ENCODE assay signal across 25 cellular contexts in the genomic region with DNA sequence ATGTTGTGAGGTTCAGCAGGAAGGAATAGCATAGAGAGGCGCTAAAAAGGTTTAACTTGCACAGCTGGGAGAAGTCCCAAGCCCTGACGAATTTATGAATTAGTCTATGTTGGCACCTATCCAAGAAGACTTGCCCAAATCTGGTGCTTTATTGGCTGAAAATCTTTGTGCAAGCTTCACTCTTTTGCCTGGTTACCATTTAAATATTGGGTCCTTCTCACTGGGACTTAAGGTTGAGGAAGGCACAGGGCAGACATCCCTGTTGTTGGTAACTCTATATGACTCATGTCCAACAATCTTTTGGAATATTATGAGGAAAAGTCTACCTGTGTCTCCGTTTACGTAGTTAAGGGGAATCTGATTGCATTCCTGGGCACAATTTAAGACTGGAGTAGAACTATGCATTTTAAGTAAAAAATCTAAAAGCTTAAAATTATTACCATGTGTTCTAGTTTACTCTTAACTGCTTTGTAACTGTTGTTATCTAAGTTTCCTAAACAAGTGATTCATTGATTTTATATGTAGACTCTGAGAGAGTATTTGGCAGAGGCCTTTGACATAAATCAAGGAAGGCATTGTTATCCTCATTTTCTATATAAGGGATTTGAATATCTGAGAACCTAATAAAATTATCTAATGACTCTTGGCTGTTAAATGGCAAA.
DNase-seq lines count a peak whose midpoint lies in the region; ATAC-seq, FAIRE-seq and TF ChIP-seq lines count a peak whose summit lies in the region.
"Had no signal": no experiment of that assay in that cellular context is flagged by ENCODE, and none has a peak within 500 bp of the region (broad histone marks: within the 10 kb centered on the region; RNA-seq: fewer than 3 reads in every experiment).

No MANE protein-coding gene starts in this region.

- no peak overlapping the region for H3K4me3 ChIP-seq in AG10803 (ENCODE audit: low read length)
- H3K4me3 ChIP-seq in IMR-90 (ENCODE audit: insufficient read depth, low read depth, low read length): no peak overlapping the region
- no peak overlapping the region for H3K4me3 ChIP-seq in astrocyte (ENCODE audit: insufficient read depth, low read depth, low read length)
- no peak overlapping the region for H3K4me3 ChIP-seq in spleen
- H3K4me3 ChIP-seq: A549, ascending aorta, colonic mucosa, PC-9, SJCRH30 had no signal

- no peaks in the 10 kb centered on the region for H4K20me1 ChIP-seq in IMR-90 (ENCODE audit: insufficient read depth, low read length)
- no peaks in the 10 kb centered on the region for H4K20me1 ChIP-seq in astrocyte (ENCODE audit: insufficient read depth, low read length)

- POLR2A ChIA-PET in IMR-90 (lab: Charles Lee; ENCODE audit: unreplicated experiment): no interaction called here

- H3K9me3 Mint-ChIP-seq in astrocyte (ENCODE audit: unreplicated experiment): peaks cover 8% of the 10 kb centered on the region

- WGBS in IMR-90 (ENCODE audit: extremely low coverage in 2 of 2, insufficient read length in 1 of 2), 2 experiments: 62% methylated on average over 2 of the region's 4 CpGs; no CpG with 5 or more reads in 1 of the 2 experiments
- WGBS in spleen, 5 donors: 81 to 85% (median 83%) methylated on average over 4 of the region's 4 CpGs

- H3K27me3 ChIP-seq in IMR-90 (ENCODE audit: control insufficient read depth, insufficient read depth, low read length): no peaks in the 10 kb centered on the region
- no peaks in the 10 kb centered on the region for H3K27me3 ChIP-seq in astrocyte (ENCODE audit: insufficient read depth, low read length)
- H3K27me3 ChIP-seq in foreskin keratinocyte: no peaks in the 10 kb centered on the region
- no peaks in the 10 kb centered on the region for H3K27me3 ChIP-seq in spleen (replicated peaks in 1 of 7)
- H3K27me3 ChIP-seq: ascending aorta, colonic mucosa, SJCRH30 had no signal

- H2BK120ac ChIP-seq in IMR-90 (ENCODE audit: low read depth, low read length): peak overlapping the region; percentile 51

- no peaks in the 10 kb centered on the region for H3K27me3 Mint-ChIP-seq in astrocyte (ENCODE audit: low read depth, unreplicated experiment)
- H3K27me3 Mint-ChIP-seq: activated B cell treated with CpG ODN at 0.5 μM for 24 hours; CD4-positive, CD25-positive, alpha-beta regulatory T cell had no signal

- no peak for FAIRE-seq in astrocyte (lab: Jason Lieb, UNC)
- FAIRE-seq: A549, endometrium, urothelium cell line had no signal

- CTCF ChIA-PET in IMR-90 (lab: Yijun Ruan, JAX): no interaction called here

- peak overlapping the region in 1 of 2 experiments; percentile 36; a peak in 1 of 4 replicates for H4K8ac ChIP-seq in IMR-90 (ENCODE audit: low read depth in 2 of 2, low read length in 2 of 2)

- peaks cover 12% of the 10 kb centered on the region for H3K36me3 Mint-ChIP-seq in astrocyte (ENCODE audit: low read depth, unreplicated experiment)
- H3K36me3 Mint-ChIP-seq: CD4-positive, CD25-positive, alpha-beta regulatory T cell had no signal

- H3K14ac ChIP-seq in IMR-90 (replicated peaks; ENCODE audit: low read depth, low read length): peak overlapping the region; percentile 16; the same call in 1 of the 2 replicates

- peak overlapping the region; percentile 42; the same call in 1 of the 2 replicates for H3K4ac ChIP-seq in IMR-90 (ENCODE audit: low read depth, low read length)

- H3K9me1 ChIP-seq in IMR-90 (ENCODE audit: insufficient read depth, low read length): peaks cover 7% of the 10 kb centered on the region; the same call in 1 of the 2 replicates

- no peak overlapping the region for H3K18ac ChIP-seq in IMR-90 (ENCODE audit: low read depth, low read length)

- peak overlapping the region; percentile 41; the same call in 2 of the 3 replicates for H2BK15ac ChIP-seq in IMR-90 (ENCODE audit: low read depth, low read length)

- H4K5ac ChIP-seq in IMR-90 (ENCODE audit: low read depth, low read length): no peak overlapping the region

- H3K4me3 Mint-ChIP-seq in astrocyte (ENCODE audit: unreplicated experiment): no peak overlapping the region
- H3K4me3 Mint-ChIP-seq: activated B cell treated with CpG ODN at 0.5 μM for 24 hours; activated naive CD4-positive, alpha-beta T cell treated with anti-CD3 and anti-CD28 coated beads for 36 hours; activated T-cell treated with anti-CD3 and anti-CD28 coated beads, Interleukin-2, amount 50 U/mL, for 4 hours; CD4-positive, CD25-positive, alpha-beta regulatory T cell; T-helper 2 cell treated with Interferon-gamma antibody and Interleukin-4, amounts not matched to agents 5 μg/mL and 100 μg/mL, for 36 hours had no signal

- H3K4me2 ChIP-seq in IMR-90 (ENCODE audit: low read depth, low read length) (no peak overlapping the region), astrocyte (ENCODE audit: low read length) (no peak overlapping the region)
- H3K4me2 ChIP-seq: A549, PC-9 had no signal

- H3K27ac Mint-ChIP-seq in astrocyte (ENCODE audit: unreplicated experiment): no peak overlapping the region
- H3K27ac Mint-ChIP-seq: activated B cell treated with CpG ODN at 0.5 μM for 24 hours; activated naive CD4-positive, alpha-beta T cell treated with anti-CD3 and anti-CD28 coated beads for 36 hours; CD4-positive, CD25-positive, alpha-beta regulatory T cell; T-helper 2 cell treated with Interferon-gamma antibody and Interleukin-4, amounts not matched to agents 5 μg/mL and 100 μg/mL, for 36 hours had no signal

- intact Hi-C loops in IMR-90 (cut with micrococcal nuclease): loop anchor here (5.0 kb wide), 1 partner anchor 50 kb away; no protein-coding TSS in a partner anchor
- intact Hi-C loops in spleen (cut with DNase I; ENCODE audit: low total_unique reads): no loop called here

- in situ Hi-C loops in IMR-90 (cut with MboI; ENCODE audit: low sequenced_read_pairs): no loop called here

- TF ChIP-seq RAD21 in IMR-90 (IDR thresholded peaks at IDR 0.05; ENCODE audit: low read length): no peak

- H2AK5ac ChIP-seq in IMR-90 (ENCODE audit: low read depth, low read length): peak overlapping the region; percentile 55; the same call in 1 of the 2 replicates

- H2AK9ac ChIP-seq in IMR-90 (replicated peaks; ENCODE audit: low read depth, low read length, poor library complexity): no peak overlapping the region

- H4K91ac ChIP-seq in IMR-90 (ENCODE audit: insufficient read depth, low read depth, low read length): peak overlapping the region; percentile 11; the same call in 1 of the 2 replicates

- H3K27ac ChIP-seq in IMR-90 (ENCODE audit: insufficient read depth, low read length): no peak overlapping the region
- H3K27ac ChIP-seq in astrocyte (ENCODE audit: low read depth, low read length): no peak overlapping the region
- no peak overlapping the region for H3K27ac ChIP-seq in foreskin keratinocyte
- H3K27ac ChIP-seq in spleen: no peak overlapping the region
- H3K27ac ChIP-seq: A549, ascending aorta, colonic mucosa, PC-9, SJCRH30 had no signal

- ATAC-seq in IMR-90 (ENCODE audit: low read depth) (peak; percentile 31), foreskin keratinocyte (peak; percentile 65)
- ATAC-seq: A549; activated T-cell treated with anti-CD3 and anti-CD28 coated beads, Interleukin-2, amount 50 U/mL, for 4 hours; left ventricle myocardium superior had no signal

- no peak overlapping the region; the same call in 1 of the 2 replicates for H3K23ac ChIP-seq in IMR-90 (ENCODE audit: low read depth, low read length)

- H3K9ac ChIP-seq in IMR-90 (ENCODE audit: low read depth, low read length) (no peak overlapping the region), astrocyte (ENCODE audit: low read length) (no peak overlapping the region)

- TF ChIP-seq CTCF in AG10803 (conservative IDR thresholded peaks at IDR 0.05; ENCODE audit: low read length) (no peak), IMR-90 (conservative IDR thresholded peaks at IDR 0.05; ENCODE audit: low read depth, low read length) (no peak), astrocyte (IDR thresholded peaks at IDR 0.05; ENCODE audit: insufficient read depth, low read depth, low read length) (no peak), foreskin keratinocyte (conservative IDR thresholded peaks at IDR 0.05) (no peak), spleen (IDR thresholded peaks at IDR 0.05 in 8 of 11, conservative IDR thresholded peaks at IDR 0.05 in 3 of 11) (no peak)

- H2BK20ac ChIP-seq in IMR-90 (ENCODE audit: low read depth, low read length): 0 out of 2 replicates have a peak overlapping the region, but pooled peaks have one; percentile 16

- H2AFZ ChIP-seq in IMR-90 (replicated peaks; ENCODE audit: low read length, poor library complexity): no peak overlapping the region
- H2AFZ ChIP-seq in astrocyte (ENCODE audit: low read depth, low read length): no peak overlapping the region
- H2AFZ ChIP-seq: PC-9 had no signal

- H3K9me3 ChIP-seq in IMR-90 (ENCODE audit: control insufficient read depth, insufficient read depth, low read length) (peaks cover 3% of the 10 kb centered on the region; the same call in 1 of the 2 replicates), astrocyte (ENCODE audit: insufficient read depth, low read depth, low read length) (no peaks in the 10 kb centered on the region), spleen (peaks cover under 1 to 16% (median 14%) of the 10 kb centered on the region in 8 donors)
- H3K9me3 ChIP-seq: colonic mucosa had no signal

- no peak overlapping the region for H2BK5ac ChIP-seq in IMR-90 (ENCODE audit: low read depth, low read length, poor library complexity, severe bottlenecking)

- H3K79me2 ChIP-seq in astrocyte (ENCODE audit: insufficient read depth, low read length): no peaks in the 10 kb centered on the region

- no peaks in the 10 kb centered on the region for H3K79me1 ChIP-seq in IMR-90 (ENCODE audit: low read depth in 1 of 2, low read length in 2 of 2)

- H3K36me3 ChIP-seq in IMR-90 (ENCODE audit: control insufficient read depth, insufficient read depth, low read length) (no peaks in the 10 kb centered on the region), astrocyte (ENCODE audit: insufficient read depth, low read length) (no peaks in the 10 kb centered on the region), spleen (no peaks in the 10 kb centered on the region)
- H3K36me3 ChIP-seq: ascending aorta, colonic mucosa, SJCRH30 had no signal

- TF ChIP-seq POLR2A in IMR-90 (IDR thresholded peaks at IDR 0.05; ENCODE audit: low read depth, low read length) (no peak), spleen (IDR thresholded peaks at IDR 0.05) (no peak)

- BruUV-seq in IMR-90 (replicated peaks; lab: Mats Ljungman, UMichigan): no TSS peak

- H3K56ac ChIP-seq in IMR-90 (ENCODE audit: extremely low read depth, insufficient read depth, low read length): no peak overlapping the region

- dilution Hi-C loops in IMR-90 (cut with HindIII; ENCODE audit: low sequenced_read_pairs, unreplicated experiment): no loop called here

- DNase-seq in AG10803 (ENCODE audit: low read depth) (peak; percentile 40), IMR-90 (peak; percentile 43), astrocyte (ENCODE audit: low read depth) (peak; percentile 41), foreskin keratinocyte (peak; percentile 20 to 41), islet precursor cell (no peak), NCI-H2196 treated with DMSO at 0.1 percent for 48 hours (lab: John Stamatoyannopoulos, UW; ENCODE audit: unreplicated experiment) (no peak), spleen (no peak), Ammon's horn (ENCODE audit: low spot score) (no peak)
- DNase-seq: activated B cell treated with CpG ODN at 0.5 μM for 24 hours; activated naive CD4-positive, alpha-beta T cell treated with anti-CD3 and anti-CD28 coated beads for 36 hours; activated T-cell treated with anti-CD3 and anti-CD28 coated beads, Interleukin-2, amount 50 U/mL, for 4 hours; CD4-positive, CD25-positive, alpha-beta regulatory T cell; colonic mucosa; DMS79 treated with DMSO at 0.1 percent for 48 hours; Karpas-422; left ventricle myocardium superior; NCI-H1105; substantia nigra had no signal

- H3K4me1 ChIP-seq in IMR-90 (ENCODE audit: control insufficient read depth, insufficient read depth, low read length) (peaks cover 4% of the 10 kb centered on the region), astrocyte (ENCODE audit: insufficient read depth, low read length) (peaks cover 8% of the 10 kb centered on the region), foreskin keratinocyte (no peaks in the 10 kb centered on the region), spleen (no peaks in the 10 kb centered on the region)
- H3K4me1 ChIP-seq: ascending aorta, colonic mucosa had no signal

- H3K4me1 Mint-ChIP-seq in astrocyte (ENCODE audit: low read depth, unreplicated experiment): peaks cover 6% of the 10 kb centered on the region
- H3K4me1 Mint-ChIP-seq: activated B cell treated with CpG ODN at 0.5 μM for 24 hours; CD4-positive, CD25-positive, alpha-beta regulatory T cell had no signal

Comparison
In these comparisons a context has a peak if more than half of its experiments do, and no peak if none do; other contexts are left out.
1. DNase-seq: peak in AG10803 (single experiment), IMR-90 (single experiment), astrocyte (single experiment) and foreskin keratinocyte (2 of 2); none in islet precursor cell (single experiment), NCI-H2196 treated with DMSO at 0.1 percent for 48 hours (single experiment), spleen (single experiment) and Ammon's horn (single experiment).